9 cellular contexts compared by ENCODE assay signal in the genomic region with DNA sequence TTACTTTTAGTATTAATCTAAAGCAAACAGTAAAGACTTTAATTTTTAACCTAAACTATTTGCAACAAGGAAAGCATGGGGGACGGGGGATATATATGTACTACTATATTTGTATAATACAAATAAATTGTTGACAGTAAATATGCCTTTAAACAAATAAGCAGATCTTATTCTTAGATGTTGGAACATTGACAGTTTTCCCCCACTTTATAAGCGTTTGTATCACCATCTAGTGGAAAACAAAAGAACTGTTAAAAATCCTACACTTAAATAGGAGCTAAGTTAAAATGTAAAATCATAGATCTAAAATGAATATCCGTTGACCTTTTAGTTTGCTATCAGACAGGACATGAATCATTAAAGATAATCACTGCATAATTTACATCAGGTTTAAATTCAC. TPM values are rescaled to one million over a fixed set of nuclear protein-coding genes. Genes with fewer than 3 reads are reported as not detected.
DNase-seq lines count a peak whose midpoint lies in the region; ATAC-seq and TF ChIP-seq lines count a peak whose summit lies in the region.
"Had no signal": no experiment of that assay in that cellular context is flagged by ENCODE, and none has a peak within 500 bp of the region (broad histone marks: within the 10 kb centered on the region; RNA-seq: fewer than 3 reads in every experiment).

No MANE protein-coding gene starts in this region.

- intact Hi-C loops in posterior cingulate gyrus (cut with DNase I), result loop anchor here (2.0 to 5.0 kb wide), 3 partner anchors 51 to 184 kb away; partner anchors contain the start of gene RBBP8

- DNase-seq in DMS53 (lab: John Stamatoyannopoulos, UW) (peak; percentile 48), DMS53 treated with DMSO at 0.1 percent for 48 hours (lab: John Stamatoyannopoulos, UW; ENCODE audit: unreplicated experiment) (no peak), NB4 (ENCODE audit: low read depth) (peak; percentile 42), myocyte (ENCODE audit: low read depth) (peak; percentile 56), occipital lobe (lab: John Stamatoyannopoulos, UW) (no peak), posterior cingulate gyrus (no peak)
- peak; percentile 4 for DNase-seq in central memory CD4-positive, alpha-beta T cell

- no peak overlapping the region for H3K4me3 ChIP-seq in NB4 (ENCODE audit: low read depth, low read length)
- H3K4me3 ChIP-seq: BLaER1 had no signal

- TF ChIP-seq CTCF in NB4 (IDR thresholded peaks at IDR 0.05; ENCODE audit: low read depth, low read length), result peak; percentile 15

- ATAC-seq in GM19463 (IDR thresholded peaks at IDR 0.05; ENCODE audit: unreplicated experiment), result no peak

- no peak for TF ChIP-seq POLR2A in NB4 (IDR thresholded peaks at IDR 0.05; ENCODE audit: extremely low read depth, insufficient read length)

RNA-seq across cellular contexts. Expression of gene RBBP8, which starts 50.0 kb away (rescaled TPM):
- total RNA-seq in myocyte, result 16.5 and 19.9 TPM in 2 replicates
- polyA plus RNA-seq in myocyte (2012), result 4.9 TPM
- 45.7 TPM for total RNA-seq in occipital lobe

Comparison
In these comparisons a context has a peak if more than half of its experiments do, and no peak if none do; other contexts are left out.
1. DNase-seq: peak in DMS53 (single experiment), NB4 (single experiment), central memory CD4-positive, alpha-beta T cell (single experiment) and myocyte (single experiment); none in DMS53 treated with DMSO at 0.1 percent for 48 hours (single experiment), occipital lobe (single experiment) and posterior cingulate gyrus (0 of 10).